In the genomic region with DNA sequence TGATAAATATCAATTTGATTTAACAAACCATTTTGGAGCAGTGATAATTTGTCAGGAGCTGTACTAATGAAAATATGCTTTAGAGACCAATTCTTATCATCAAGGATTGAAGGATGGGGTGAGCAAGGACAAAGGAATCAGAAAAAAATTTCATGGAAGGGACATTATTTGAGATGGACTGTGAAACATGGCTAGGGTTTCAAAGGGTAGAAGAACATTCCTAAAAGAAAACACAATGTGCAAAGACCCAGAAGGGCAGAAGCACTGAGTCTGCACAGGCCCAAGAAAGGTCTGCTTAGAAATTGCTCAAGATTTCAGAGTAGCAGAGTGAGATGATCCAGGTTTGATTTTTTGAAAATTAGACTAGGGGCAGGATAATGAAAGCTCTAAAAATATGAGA, we compare ENCODE assay signal across 21 cellular contexts.
"Had no signal": no experiment of that assay in that cellular context is flagged by ENCODE, and none has a peak within 500 bp of the region (broad histone marks: within the 10 kb centered on the region; RNA-seq: fewer than 3 reads in every experiment).

No MANE protein-coding gene starts in this region.

- H3K9me3 Mint-ChIP-seq: activated naive CD4-positive, alpha-beta T cell treated with anti-CD3 and anti-CD28 coated beads for 36 hours; effector memory CD8-positive, alpha-beta T cell; stimulated activated naive B cell treated with anti-CD40 and anti-IgM and Interleukin-4, amounts not matched to agents 10 μg/mL and 1 μg/mL and 100 μg/mL, for 72 hours had no signal

- H3K9me3 ChIP-seq: body of pancreas, left lung, SK-N-SH had no signal

- H3K4me1 ChIP-seq: body of pancreas had no signal

- H3K27ac ChIP-seq: body of pancreas, hepatocyte had no signal

- H3K4me3 ChIP-seq: body of pancreas, hepatocyte, left lung had no signal

- H3K36me3 Mint-ChIP-seq: activated naive CD8-positive, alpha-beta T cell treated with anti-CD3 and anti-CD28 coated beads, Interleukin-2, amount 10 ng/mL, durations not matched to agents 7 days and 5 days; natural killer cell treated with Interleukin-12 subunit alpha and Interleukin-12 subunit beta and Interleukin-15 and Interleukin-18, amount 100 ng/mL, for 72 hours had no signal

- H3K27me3 Mint-ChIP-seq: activated naive CD8-positive, alpha-beta T cell treated with anti-CD3 and anti-CD28 coated beads, Interleukin-2, amount 10 ng/mL, durations not matched to agents 7 days and 5 days; effector memory CD8-positive, alpha-beta T cell; natural killer cell treated with Interleukin-12 subunit alpha and Interleukin-12 subunit beta and Interleukin-15 and Interleukin-18, amount 100 ng/mL, for 72 hours; stimulated activated naive B cell treated with anti-CD40 and anti-IgM and Interleukin-4, amounts not matched to agents 10 μg/mL and 1 μg/mL and 100 μg/mL, for 72 hours had no signal

- ATAC-seq: body of pancreas; effector memory CD8-positive, alpha-beta T cell; esophagus mucosa; natural killer cell treated with Interleukin-12 subunit alpha and Interleukin-12 subunit beta and Interleukin-15 and Interleukin-18, amount 100 ng/mL, for 72 hours; stimulated activated naive B cell treated with anti-CD40 and anti-IgM and Interleukin-4, amounts not matched to agents 10 μg/mL and 1 μg/mL and 100 μg/mL, for 72 hours had no signal

- H3K36me3 ChIP-seq: left lung had no signal

- H3K27ac Mint-ChIP-seq: activated naive CD4-positive, alpha-beta T cell treated with anti-CD3 and anti-CD28 coated beads for 36 hours; activated naive CD8-positive, alpha-beta T cell treated with anti-CD3 and anti-CD28 coated beads, Interleukin-2, amount 10 ng/mL, durations not matched to agents 7 days and 5 days; effector memory CD8-positive, alpha-beta T cell; immature natural killer cell; natural killer cell treated with Interleukin-12 subunit alpha and Interleukin-12 subunit beta and Interleukin-15 and Interleukin-18, amount 100 ng/mL, for 72 hours; stimulated activated naive B cell treated with anti-CD40 and anti-IgM and Interleukin-4, amounts not matched to agents 10 μg/mL and 1 μg/mL and 100 μg/mL, for 72 hours had no signal

- DNase-seq: activated CD4-positive, CD25-positive, alpha-beta regulatory T cell treated with anti-CD3 and anti-CD28 coated beads, Interleukin-2, amount 50 U/mL, for 72 hours; activated effector memory CD4-positive, alpha-beta T cell treated with Interleukin-2 at 50 U/mL for 16 hours; activated naive CD4-positive, alpha-beta T cell treated with anti-CD3 and anti-CD28 coated beads for 36 hours; activated naive CD8-positive, alpha-beta T cell treated with anti-CD3 and anti-CD28 coated beads, Interleukin-2, amount 10 ng/mL, durations not matched to agents 7 days and 5 days; activated T-cell treated with anti-CD3 and anti-CD28 coated beads, Interleukin-2, amount 50 U/mL, for 1 hour; body of pancreas; caudate nucleus; effector memory CD8-positive, alpha-beta T cell; foreskin melanocyte; immature natural killer cell; kidney glomerular epithelial cell; left lung; nucleus accumbens; SK-N-SH; stimulated activated CD4-positive, alpha-beta T cell treated with anti-CD3 and anti-CD28 coated beads, Interleukin-2, amount 100 ng/mL, for 48 hours; stimulated activated CD8-positive, alpha-beta memory T cell treated with anti-CD3 and anti-CD28 coated beads, Interleukin-4, amount 100 ng/mL, for 48 hours; stimulated activated naive B cell treated with anti-CD40 and anti-IgM and Interleukin-4, amounts not matched to agents 10 μg/mL and 1 μg/mL and 100 μg/mL, for 72 hours; T-helper 2 cell had no signal

- H3K4me3 Mint-ChIP-seq: activated naive CD4-positive, alpha-beta T cell treated with anti-CD3 and anti-CD28 coated beads for 36 hours; activated naive CD8-positive, alpha-beta T cell treated with anti-CD3 and anti-CD28 coated beads, Interleukin-2, amount 10 ng/mL, durations not matched to agents 7 days and 5 days; effector memory CD8-positive, alpha-beta T cell; immature natural killer cell; natural killer cell treated with Interleukin-12 subunit alpha and Interleukin-12 subunit beta and Interleukin-15 and Interleukin-18, amount 100 ng/mL, for 72 hours; stimulated activated naive B cell treated with anti-CD40 and anti-IgM and Interleukin-4, amounts not matched to agents 10 μg/mL and 1 μg/mL and 100 μg/mL, for 72 hours had no signal

- H3K27me3 ChIP-seq: body of pancreas, hepatocyte, left lung had no signal

- H3K4me1 Mint-ChIP-seq: activated naive CD8-positive, alpha-beta T cell treated with anti-CD3 and anti-CD28 coated beads, Interleukin-2, amount 10 ng/mL, durations not matched to agents 7 days and 5 days; stimulated activated naive B cell treated with anti-CD40 and anti-IgM and Interleukin-4, amounts not matched to agents 10 μg/mL and 1 μg/mL and 100 μg/mL, for 72 hours had no signal
